In the genomic region with DNA sequence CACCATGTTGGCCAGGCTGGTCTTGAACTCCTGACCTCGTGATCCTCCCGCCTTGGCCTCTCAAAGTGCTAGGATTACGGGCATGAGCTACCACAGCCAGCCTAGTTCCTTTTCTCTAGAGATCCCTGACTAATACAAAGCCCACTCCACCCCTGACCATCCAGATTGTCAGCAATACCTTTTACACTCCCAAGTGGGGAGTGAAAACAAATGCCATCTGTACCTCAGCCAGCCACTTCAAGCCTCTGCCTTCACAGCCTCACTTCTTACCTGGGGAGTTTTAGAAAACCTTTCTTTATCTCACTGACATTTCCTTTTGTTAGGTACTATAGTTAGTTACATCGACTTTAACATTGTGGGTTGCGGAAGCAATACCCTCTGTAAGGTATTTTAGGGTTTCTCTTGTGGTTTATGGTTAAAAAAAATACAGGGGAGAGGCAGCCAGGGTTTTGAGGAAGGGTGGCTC, we compare ENCODE assay signal across 13 cellular contexts. TPM values are rescaled to one million over a fixed set of nuclear protein-coding genes. Genes with fewer than 3 reads are reported as not detected.
DNase-seq lines count a peak whose midpoint lies in the region; ATAC-seq, FAIRE-seq and TF ChIP-seq lines count a peak whose summit lies in the region.
"Had no signal": no experiment of that assay in that cellular context is flagged by ENCODE, and none has a peak within 500 bp of the region (broad histone marks: within the 10 kb centered on the region; RNA-seq: fewer than 3 reads in every experiment).

No MANE protein-coding gene starts in this region.

- no peaks in the 10 kb centered on the region for H3K9me3 Mint-ChIP-seq in activated naive CD8-positive, alpha-beta T cell (ENCODE audit: low read depth)

- no TSS peak for BruUV-seq in PC-3 (replicated peaks; lab: Mats Ljungman, UMichigan)

- no peak overlapping the region for H3K4me3 ChIP-seq in PC-3 (ENCODE audit: low read length)
- H3K4me3 ChIP-seq in Karpas-422 (ENCODE audit: low read length): no peak overlapping the region
- H3K4me3 ChIP-seq: K562, skin epidermis, tibial artery had no signal

- H4K20me1 ChIP-seq in PC-3 (ENCODE audit: low read length) (no peaks in the 10 kb centered on the region), Karpas-422 (ENCODE audit: insufficient read depth, low read depth, low read length) (peaks cover 15% of the 10 kb centered on the region; the same call in 1 of the 2 replicates)

- H3K4me2 ChIP-seq in PC-3 (ENCODE audit: low read length) (no peak overlapping the region), Karpas-422 (ENCODE audit: low read depth, low read length, poor library complexity, severe bottlenecking) (no peak overlapping the region)

- H3K36me3 ChIP-seq in PC-3 (ENCODE audit: low read depth, low read length) (no peaks in the 10 kb centered on the region), Karpas-422 (ENCODE audit: insufficient read depth, low read length) (no peaks in the 10 kb centered on the region)

- intact Hi-C loops in PC-3 (cut with micrococcal nuclease): no loop called here

- H3K4me3 Mint-ChIP-seq in activated naive CD8-positive, alpha-beta T cell: peak overlapping the region; percentile 56

- H3K4me1 ChIP-seq in PC-3 (ENCODE audit: insufficient read depth, low read length) (peaks cover 23% of the 10 kb centered on the region), Karpas-422 (ENCODE audit: low read length) (peaks cover 13% of the 10 kb centered on the region)

- TF ChIP-seq CTCF in PC-3 (conservative IDR thresholded peaks at IDR 0.05; ENCODE audit: low read depth, low read length): no peak

- CTCF ChIA-PET in PC-3 (lab: Charles Lee): no interaction called here

- no peaks in the 10 kb centered on the region for H3F3A ChIP-seq in PC-3 (ENCODE audit: low read length, unreplicated experiment)

- peak overlapping the region; percentile 72 for H3K27ac Mint-ChIP-seq in activated naive CD8-positive, alpha-beta T cell

- DNase-seq in GM12891 (ENCODE audit: insufficient read length, low spot score) (no peak), NCI-H774 (lab: John Stamatoyannopoulos, UW) (no peak), PC-3 (no peak), Ammon's horn (ENCODE audit: low spot score) (no peak), Karpas-422 (no peak)
- DNase-seq: T1000, tibial artery had no signal

- H2AFZ ChIP-seq in PC-3 (ENCODE audit: low read length) (no peak overlapping the region), Karpas-422 (ENCODE audit: low read length) (no peak overlapping the region)

- peaks cover 4% of the 10 kb centered on the region for H3K36me3 Mint-ChIP-seq in activated naive CD8-positive, alpha-beta T cell

- peaks cover 78% of the 10 kb centered on the region for H3K4me1 Mint-ChIP-seq in activated naive CD8-positive, alpha-beta T cell (ENCODE audit: low read depth)

- H3K79me2 ChIP-seq in PC-3 (ENCODE audit: low read length): peaks cover 9% of the 10 kb centered on the region; the same call in 1 of the 2 replicates
- H3K79me2 ChIP-seq in Karpas-422 (ENCODE audit: low read length): no peaks in the 10 kb centered on the region

- ATAC-seq in GM19468 (IDR thresholded peaks at IDR 0.05; ENCODE audit: extremely low read depth, unreplicated experiment) (peak; percentile 33), HG03159 (IDR thresholded peaks at IDR 0.05; ENCODE audit: unreplicated experiment) (peak; percentile 46), PC-3 (no peak)
- ATAC-seq: K562 had no signal

- FAIRE-seq in GM12891 (lab: Jason Lieb, UNC): peak; percentile 68
- FAIRE-seq: islet of Langerhans, K562 had no signal

- H3K9me3 ChIP-seq in PC-3 (ENCODE audit: low read length): no peaks in the 10 kb centered on the region
- H3K9me3 ChIP-seq in Karpas-422 (ENCODE audit: low read length): no peaks in the 10 kb centered on the region
- H3K9me3 ChIP-seq: tibial artery had no signal

- H3K27me3 Mint-ChIP-seq in activated naive CD8-positive, alpha-beta T cell: no peaks in the 10 kb centered on the region

- POLR2A ChIA-PET in PC-3 (lab: Charles Lee; ENCODE audit: unreplicated experiment): no interaction called here

- H3K27ac ChIP-seq in PC-3 (ENCODE audit: low read length) (no peak overlapping the region), Karpas-422 (ENCODE audit: low read length) (no peak overlapping the region)
- H3K27ac ChIP-seq: tibial artery had no signal

- no peak for TF ChIP-seq POLR2A in GM12891 (IDR thresholded peaks at IDR 0.05; ENCODE audit: low read depth, low read length)

- no peak overlapping the region for H3K9ac ChIP-seq in PC-3 (ENCODE audit: low read length)
- H3K9ac ChIP-seq in Karpas-422 (ENCODE audit: low read length): no peak overlapping the region

- no peaks in the 10 kb centered on the region for H3K9me2 ChIP-seq in PC-3 (replicated peaks; ENCODE audit: low read length)
- H3K9me2 ChIP-seq in Karpas-422 (replicated peaks; ENCODE audit: insufficient read depth, low read length): no peaks in the 10 kb centered on the region

- H3K27me3 ChIP-seq in PC-3 (ENCODE audit: low read length) (no peaks in the 10 kb centered on the region), Karpas-422 (ENCODE audit: low read length) (no peaks in the 10 kb centered on the region)
- H3K27me3 ChIP-seq: tibial artery had no signal

TF ChIP-seq in GM12891, 5 proteins besides CTCF, POLR2A, EP300 and RAD21:
- TF ChIP-seq PAX5 (IDR thresholded peaks at IDR 0.05; ENCODE audit: insufficient read depth, low read length, severe bottlenecking) (no peak), TAF1 (IDR thresholded peaks at IDR 0.05; ENCODE audit: low read depth, low read length) (no peak), SPI1 (IDR thresholded peaks at IDR 0.05; ENCODE audit: low read depth, low read length) (0 out of 2 replicates have a peak, but pooled peaks have one; percentile 25), POU2F2 (IDR thresholded peaks at IDR 0.05; ENCODE audit: low read depth, low read length) (no peak), POLR2AphosphoS5 (IDR thresholded peaks at IDR 0.05; ENCODE audit: low read depth, low read length) (no peak)

RNA-seq across cellular contexts. Expression of a gene that starts 8.8 kb away (rescaled TPM):
- 17.6 TPM for polyA plus RNA-seq in GM12891 (2012; ENCODE audit: low read depth, missing spikeins)
- total RNA-seq in PC-3 (2014; rRNA removed): 17.5 and 19.0 TPM in 2 replicates
- total RNA-seq in Karpas-422 (2014; rRNA removed; shearing (Covaris generic); ENCODE audit: low replicate concordance): 8.3 and 21.7 TPM in 2 replicates

RNA-seq across cellular contexts. Expression of a gene that starts 51.2 kb away (rescaled TPM):
- 10.3 TPM for polyA plus RNA-seq in GM12891 (2012; ENCODE audit: low read depth, missing spikeins)
- total RNA-seq in PC-3 (2014; rRNA removed): 12.9 and 18.1 TPM in 2 replicates
- 13.5 and 19.1 TPM in 2 replicates for total RNA-seq in Karpas-422 (2014; rRNA removed; shearing (Covaris generic); ENCODE audit: low replicate concordance)
